In genomic region chr9:128323786-128324185, GRCh38 we compare ENCODE assay signal across 10 cellular contexts. TPM values are rescaled to one million over a fixed set of nuclear protein-coding genes. Genes with fewer than 3 reads are reported as not detected.
DNase-seq lines count a peak whose midpoint lies in the region; ATAC-seq and TF ChIP-seq lines count a peak whose summit lies in the region.
"Had no signal": no experiment of that assay in that cellular context is flagged by ENCODE, and none has a peak within 500 bp of the region (broad histone marks: within the 10 kb centered on the region; RNA-seq: fewer than 3 reads in every experiment).

No MANE protein-coding gene starts in this region.

- H3K9me3 Mint-ChIP-seq in natural killer cell treated with Interleukin-12 subunit alpha and Interleukin-12 subunit beta and Interleukin-15 and Interleukin-18, amount 100 ng/mL, for 72 hours, result no peaks in the 10 kb centered on the region

- H3K4me1 Mint-ChIP-seq in natural killer cell treated with Interleukin-12 subunit alpha and Interleukin-12 subunit beta and Interleukin-15 and Interleukin-18, amount 100 ng/mL, for 72 hours (ENCODE audit: low read depth in 2 of 2), result peaks cover 10 to 24% of the 10 kb centered on the region in 2 donors

- no peaks in the 10 kb centered on the region for H3K36me3 Mint-ChIP-seq in natural killer cell treated with Interleukin-12 subunit alpha and Interleukin-12 subunit beta and Interleukin-15 and Interleukin-18, amount 100 ng/mL, for 72 hours

- H3K4me3 Mint-ChIP-seq in natural killer cell treated with Interleukin-12 subunit alpha and Interleukin-12 subunit beta and Interleukin-15 and Interleukin-18, amount 100 ng/mL, for 72 hours, result peak overlapping the region; percentile 88

- intact Hi-C loops in colonic mucosa (cut with DNase I), result no loop called here

- no peak for DNase-seq in colonic mucosa
- DNase-seq in natural killer cell treated with Interleukin-12 subunit alpha and Interleukin-12 subunit beta and Interleukin-15 and Interleukin-18, amount 100 ng/mL, for 72 hours (ENCODE audit: low spot score), result no peak
- no peak for DNase-seq in islet precursor cell
- no peak for DNase-seq in left lobe of liver (ENCODE audit: low spot score)
- no peak for DNase-seq in stimulated activated CD4-positive, alpha-beta T cell treated with anti-CD3 and anti-CD28 coated beads, Interleukin-12 subunit alpha, Interleukin-12 subunit beta, amount 100 ng/mL, for 4 hours
- DNase-seq: amygdala, NCI-H1105 had no signal

- H3K4me2 ChIP-seq in BLaER1 (peak overlapping the region; percentile 90), Loucy (ENCODE audit: low read depth, low read length, poor library complexity, severe bottlenecking) (peak overlapping the region; percentile 93)

- H3K79me2 ChIP-seq in Loucy (ENCODE audit: insufficient read depth, low read length), result peaks cover 38% of the 10 kb centered on the region

- H2AFZ ChIP-seq in Loucy (ENCODE audit: low read length), result no peak overlapping the region

- H3F3A ChIP-seq in Loucy (ENCODE audit: low read depth), result no peaks in the 10 kb centered on the region

- no peak for ATAC-seq in natural killer cell treated with Interleukin-12 subunit alpha and Interleukin-12 subunit beta and Interleukin-15 and Interleukin-18, amount 100 ng/mL, for 72 hours
- ATAC-seq in HG03520 (IDR thresholded peaks at IDR 0.05; ENCODE audit: unreplicated experiment), result no peak
- no peak for ATAC-seq in left lobe of liver

- no peaks in the 10 kb centered on the region for H3K27me3 ChIP-seq in BLaER1
- no peaks in the 10 kb centered on the region for H3K27me3 ChIP-seq in Loucy (ENCODE audit: insufficient read depth, low read length, poor library complexity, severe bottlenecking)
- no peaks in the 10 kb centered on the region for H3K27me3 ChIP-seq in colonic mucosa

- peak overlapping the region; percentile 86 for H3K4me3 ChIP-seq in BLaER1
- H3K4me3 ChIP-seq in Loucy (ENCODE audit: low read length, poor library complexity, severe bottlenecking), result peak overlapping the region; percentile 95
- peak overlapping the region; percentile 95 for H3K4me3 ChIP-seq in colonic mucosa

- H3K9ac ChIP-seq in BLaER1 (peak overlapping the region; percentile 87), Loucy (ENCODE audit: low read depth, low read length, poor library complexity, severe bottlenecking) (peak overlapping the region; percentile 86), colonic mucosa (ENCODE audit: low read depth in 2 of 2, low read length in 2 of 2) (peak overlapping the region in 1 of 2 donors; percentile 73)

- H3K27ac ChIP-seq in BLaER1 (peak overlapping the region; percentile 92; the same call in 1 of the 2 replicates), colonic mucosa (no peak overlapping the region)

- H4K20me1 ChIP-seq in BLaER1, result peaks cover 12% of the 10 kb centered on the region; the same call in 1 of the 2 replicates
- peaks cover 7% of the 10 kb centered on the region for H4K20me1 ChIP-seq in Loucy (ENCODE audit: insufficient read depth, low read length, poor library complexity, severe bottlenecking)

- TF ChIP-seq CTCF in Loucy (conservative IDR thresholded peaks at IDR 0.05; ENCODE audit: low read length), result no peak
- TF ChIP-seq CTCF in colonic mucosa (IDR thresholded peaks at IDR 0.05), result no peak

- H3K36me3 ChIP-seq in BLaER1 (peaks cover 70% of the 10 kb centered on the region), Loucy (ENCODE audit: insufficient read depth, low read length) (no peaks in the 10 kb centered on the region), colonic mucosa (peaks cover 11% of the 10 kb centered on the region)

- H3K4me1 ChIP-seq in BLaER1 (peaks cover 36% of the 10 kb centered on the region), Loucy (ENCODE audit: insufficient read depth, low read length, poor library complexity, severe bottlenecking) (peaks cover 8% of the 10 kb centered on the region), colonic mucosa (peaks cover 6% of the 10 kb centered on the region)

- peak overlapping the region; percentile 89 to 96 for H3K27ac Mint-ChIP-seq in natural killer cell treated with Interleukin-12 subunit alpha and Interleukin-12 subunit beta and Interleukin-15 and Interleukin-18, amount 100 ng/mL, for 72 hours

- H3K9me3 ChIP-seq in BLaER1, result no peaks in the 10 kb centered on the region
- no peaks in the 10 kb centered on the region for H3K9me3 ChIP-seq in Loucy (ENCODE audit: insufficient read depth, low read depth, low read length)
- H3K9me3 ChIP-seq in colonic mucosa, result no peaks in the 10 kb centered on the region

- H3K9me2 ChIP-seq in Loucy (replicated peaks; ENCODE audit: low read depth, low read length), result no peaks in the 10 kb centered on the region

- H3K27me3 Mint-ChIP-seq in natural killer cell treated with Interleukin-12 subunit alpha and Interleukin-12 subunit beta and Interleukin-15 and Interleukin-18, amount 100 ng/mL, for 72 hours, result no peaks in the 10 kb centered on the region

RNA-seq across cellular contexts. Expression of gene COQ4, which starts 1.1 kb away (rescaled TPM):
- 10 to 100 TPM; 40.8 to 59.5 TPM for total RNA-seq in colonic mucosa
- total RNA-seq in natural killer cell treated with Interleukin-12 subunit alpha and Interleukin-12 subunit beta and Interleukin-15 and Interleukin-18, amount 100 ng/mL, for 72 hours, result 10 to 100 TPM; 39.6 to 65.7 TPM
- 34.2 TPM for total RNA-seq in left lobe of liver

RNA-seq across cellular contexts. Expression of gene TRUB2, which starts 1.5 kb away (rescaled TPM):
- 10 to 100 TPM; 24.5 to 40.0 TPM for total RNA-seq in colonic mucosa
- total RNA-seq in natural killer cell treated with Interleukin-12 subunit alpha and Interleukin-12 subunit beta and Interleukin-15 and Interleukin-18, amount 100 ng/mL, for 72 hours, result 10 to 100 TPM; 28.4 to 38.0 TPM
- total RNA-seq in left lobe of liver, result 28.7 TPM

RNA-seq across cellular contexts. Expression of gene SLC27A4, which starts 16.5 kb away (rescaled TPM):
- 10 to 100 TPM; 26.8 to 68.3 TPM for total RNA-seq in colonic mucosa
- total RNA-seq in natural killer cell treated with Interleukin-12 subunit alpha and Interleukin-12 subunit beta and Interleukin-15 and Interleukin-18, amount 100 ng/mL, for 72 hours, result 10 to 100 TPM; 23.5 to 32.3 TPM
- total RNA-seq in left lobe of liver, result 30.3 TPM

RNA-seq across cellular contexts. Expression of gene URM1, which starts 47.4 kb away (rescaled TPM):
- total RNA-seq in colonic mucosa, result 10 to 100 TPM; 55.2 to 77.3 TPM
- total RNA-seq in natural killer cell treated with Interleukin-12 subunit alpha and Interleukin-12 subunit beta and Interleukin-15 and Interleukin-18, amount 100 ng/mL, for 72 hours, result 10 to 100 TPM; 83.6 to 89.4 TPM
- total RNA-seq in left lobe of liver, result 24.6 TPM

RNA-seq across cellular contexts. Expression of gene SWI5, which starts 47.7 kb away (rescaled TPM):
- total RNA-seq in colonic mucosa (10 to 100 TPM; 14.4 to 24.2 TPM), left lobe of liver (17.8 TPM)
- 10 to 100 TPM in 1 of 2 donors, 1 to 10 TPM in 1; 7.5 to 20.4 TPM for total RNA-seq in natural killer cell treated with Interleukin-12 subunit alpha and Interleukin-12 subunit beta and Interleukin-15 and Interleukin-18, amount 100 ng/mL, for 72 hours
